Comparison of ENCODE assay signal across 1 cellular context in genomic region chr17:48998557-48999440, GRCh38.
TF ChIP-seq lines count a peak whose summit lies in the region.

No MANE protein-coding gene starts in this region.

TF ChIP-seq in K562, 482 proteins besides CTCF, POLR2A, EP300 and RAD21 (continued from another document):
- TF ChIP-seq MLLT1 (IDR thresholded peaks at IDR 0.05) = peak in 1 of 2 experiments; percentile 80; a peak in 3 of 4 replicates
- peak in 1 of 2 experiments; percentile 64; a peak in 1 of 4 replicates for TF ChIP-seq SIN3A (IDR thresholded peaks at IDR 0.05; ENCODE audit: borderline replicate concordance in 2 of 2, control insufficient read depth in 1 of 2, low read depth in 2 of 2, low read length in 2 of 2)
- 0 out of 2 replicates have a peak, but pooled peaks have one; percentile 3 for TF ChIP-seq TAL1 (IDR thresholded peaks at IDR 0.05)
- no peak for TF ChIP-seq ZSCAN29 (IDR thresholded peaks at IDR 0.05)
- no peak for TF ChIP-seq SMAD3 (CRISPR knock-in tag; conservative IDR thresholded peaks at IDR 0.05)
- TF ChIP-seq NCOA4 (IDR thresholded peaks at IDR 0.05; ENCODE audit: partially characterized antibody) = no peak
- no peak for TF ChIP-seq SIX5 (IDR thresholded peaks at IDR 0.05; ENCODE audit: borderline replicate concordance in 1 of 2, insufficient read depth in 1 of 2, low read depth in 1 of 2, low read length in 2 of 2)
- TF ChIP-seq ZNF77 (CRISPR knock-in tag; IDR thresholded peaks at IDR 0.05) = no peak
- no peak for TF ChIP-seq ZBTB34 (CRISPR knock-in tag; IDR thresholded peaks at IDR 0.05)
- peak; percentile 75 for TF ChIP-seq ZNF740 (CRISPR knock-in tag; IDR thresholded peaks at IDR 0.05)
- TF ChIP-seq ZNF740 (tag; IDR thresholded peaks at IDR 0.05) = peak in 1 of 2 experiments; percentile 60; a peak in 1 of 4 replicates
- TF ChIP-seq MXI1 (IDR thresholded peaks at IDR 0.05; ENCODE audit: low read depth, low read length) = no peak
- no peak for TF ChIP-seq FOXK1 (CRISPR knock-in tag; IDR thresholded peaks at IDR 0.05; ENCODE audit: borderline replicate concordance)
- peak; percentile 36; the same call in 1 of the 2 replicates for TF ChIP-seq CHD2 (IDR thresholded peaks at IDR 0.05; ENCODE audit: low read depth, low read length)
- no peak for TF ChIP-seq ID3 (CRISPR knock-in tag; IDR thresholded peaks at IDR 0.05)
- no peak for TF ChIP-seq ID3 (tag; IDR thresholded peaks at IDR 0.05)
